Comparison of ENCODE assay signal across 18 cellular contexts in genomic region chrX:45353462-45353861, GRCh38.
DNase-seq lines count a peak whose midpoint lies in the region; ATAC-seq and TF ChIP-seq lines count a peak whose summit lies in the region.
"Had no signal": no experiment of that assay in that cellular context is flagged by ENCODE, and none has a peak within 500 bp of the region (broad histone marks: within the 10 kb centered on the region; RNA-seq: fewer than 3 reads in every experiment).

No MANE protein-coding gene starts in this region.

- no peak for TF ChIP-seq POLR2A in breast epithelium (IDR thresholded peaks at IDR 0.05)

- H3K9ac ChIP-seq in GM23248, result no peak overlapping the region

- no peak overlapping the region for H3K4me3 ChIP-seq in GM23248
- no peak overlapping the region for H3K4me3 ChIP-seq in MG63
- H3K4me3 ChIP-seq in astrocyte of the spinal cord (ENCODE audit: low read depth, low read length), result no peak overlapping the region
- no peak overlapping the region for H3K4me3 ChIP-seq in osteoblast (ENCODE audit: insufficient read depth, low read length)
- H3K4me3 ChIP-seq in breast epithelium, result no peak overlapping the region

- H3K4me1 ChIP-seq in GM23248 (ENCODE audit: insufficient read depth), result peaks cover 38% of the 10 kb centered on the region
- H3K4me1 ChIP-seq in osteoblast (ENCODE audit: insufficient read depth, low read length), result peaks cover 16% of the 10 kb centered on the region
- no peaks in the 10 kb centered on the region for H3K4me1 ChIP-seq in breast epithelium

- DNase-seq in GM23248 (peak; percentile 23), MG63 (peak; percentile 64), astrocyte of the spinal cord (ENCODE audit: low read depth, low spot score) (peak; percentile 25), osteoblast (ENCODE audit: insufficient read length, low spot score, missing footprints) (no peak), breast epithelium (ENCODE audit: low spot score in 2 of 2) (no peak), COLO829 (ENCODE audit: low spot score) (no peak)
- DNase-seq: ACHN, AML-193, DMS79, H7, KG1, NCI-H1436, NCI-H1930, NCI-H526 treated with DMSO at 0.1 percent for 48 hours had no signal

- in situ Hi-C loops in GM23248 (cut with MboI), result no loop called here
- in situ Hi-C loops in astrocyte of the spinal cord (cut with HindIII; ENCODE audit: low sequenced_read_pairs), result no loop called here

- H3K9me2 ChIP-seq in GM23248 (ENCODE audit: insufficient read depth), result no peaks in the 10 kb centered on the region

- H3K4me2 ChIP-seq in GM23248 (ENCODE audit: unreplicated experiment) (no peak overlapping the region), osteoblast (ENCODE audit: insufficient read depth, low read length) (no peak overlapping the region)

- H3K79me2 ChIP-seq in GM23248 (ENCODE audit: insufficient read depth) (no peaks in the 10 kb centered on the region), osteoblast (ENCODE audit: insufficient read depth, low read length) (no peaks in the 10 kb centered on the region)

- H2AFZ ChIP-seq in GM23248 (no peak overlapping the region), osteoblast (ENCODE audit: low read length) (no peak overlapping the region)

- H3F3A ChIP-seq in GM23248 (ENCODE audit: insufficient read depth), result peaks cover 47% of the 10 kb centered on the region

- ATAC-seq in GM21717 (IDR thresholded peaks at IDR 0.05; ENCODE audit: unreplicated experiment), result no peak
- ATAC-seq: Panc1, Right ventricle myocardium inferior had no signal

- peak overlapping the region; percentile 21; the same call in 1 of the 2 replicates for H3K27ac ChIP-seq in GM23248
- peak overlapping the region; percentile 15 for H3K27ac ChIP-seq in osteoblast (ENCODE audit: low read depth, low read length)
- H3K27ac ChIP-seq in breast epithelium, result no peak overlapping the region
- H3K27ac ChIP-seq: C4-2B had no signal

- 21 to 22% methylated on average over 3 of the region's 3 CpGs for WGBS in GM23248 (ENCODE audit: low coverage in 1 of 2, low lambda C conversion rate in 2 of 2, missing lambda C conversion rate in 2 of 2), 2 experiments

- H3K9me3 ChIP-seq in GM23248 (ENCODE audit: low read depth) (no peaks in the 10 kb centered on the region), MG63 (peaks cover 9% of the 10 kb centered on the region), osteoblast (ENCODE audit: low read depth, low read length) (peaks cover 2% of the 10 kb centered on the region), breast epithelium (peaks cover 0 to 26% of the 10 kb centered on the region in 2 donors)

- H4K20me1 ChIP-seq in GM23248 (ENCODE audit: insufficient read depth) (no peaks in the 10 kb centered on the region), osteoblast (ENCODE audit: insufficient read depth, low read length) (no peaks in the 10 kb centered on the region)

- H3K36me3 ChIP-seq in GM23248 (ENCODE audit: low read depth) (no peaks in the 10 kb centered on the region), MG63 (peaks cover 7% of the 10 kb centered on the region; the same call in 1 of the 2 replicates), osteoblast (ENCODE audit: insufficient read depth, low read length) (no peaks in the 10 kb centered on the region), breast epithelium (no peaks in the 10 kb centered on the region)

- intact Hi-C loops in breast epithelium (cut with DNase I; ENCODE audit: low total_unique reads), result no loop called here

- TF ChIP-seq CTCF in astrocyte of the spinal cord (IDR thresholded peaks at IDR 0.05; ENCODE audit: low read depth, low read length) (no peak), osteoblast (IDR thresholded peaks at IDR 0.05; ENCODE audit: extremely low read depth, low read depth, low read length) (no peak), breast epithelium (IDR thresholded peaks at IDR 0.05) (no peak)

- H3K27me3 ChIP-seq in GM23248 (replicated peaks; ENCODE audit: insufficient read depth) (no peaks in the 10 kb centered on the region), MG63 (no peaks in the 10 kb centered on the region), osteoblast (ENCODE audit: insufficient read depth, low read length) (no peaks in the 10 kb centered on the region), breast epithelium (peaks cover 0 to 7% of the 10 kb centered on the region in 2 donors)

Comparison
In these comparisons a context has a peak if more than half of its experiments do, and no peak if none do; other contexts are left out.
1. DNase-seq: peak in GM23248 (single experiment), MG63 (single experiment) and astrocyte of the spinal cord (single experiment); none in osteoblast (single experiment), breast epithelium (0 of 2) and COLO829 (single experiment).
2. H3K27ac ChIP-seq: peak in GM23248 (single experiment) and osteoblast (single experiment); none in breast epithelium (0 of 2).